ENCODE assay signal across 1 cellular context in the genomic region with DNA sequence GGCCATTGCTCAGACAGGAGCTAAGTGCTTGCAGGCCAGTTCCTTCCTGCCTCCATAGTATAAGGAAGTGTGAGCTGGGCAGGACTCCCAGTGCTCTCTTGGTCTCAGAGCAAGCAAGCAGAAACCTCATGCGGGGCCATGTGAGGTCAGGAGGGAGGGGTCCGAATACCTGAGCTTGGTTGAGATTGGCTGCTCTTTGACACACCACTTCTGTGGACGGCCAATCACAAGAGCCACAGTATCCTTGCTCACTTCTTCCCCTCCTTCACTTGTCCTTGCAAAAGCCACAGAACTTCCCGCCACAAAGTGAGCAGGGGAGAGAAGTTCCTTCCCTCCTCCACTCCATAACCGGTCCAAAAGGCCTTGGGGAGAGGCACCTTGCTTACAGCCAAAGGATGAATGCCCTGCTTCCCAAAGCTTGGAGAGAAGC.
TF ChIP-seq lines count a peak whose summit lies in the region.

No MANE protein-coding gene starts in this region.

TF ChIP-seq in HCT116, 20 proteins besides CTCF, POLR2A, EP300 and RAD21 (continued from another document):
- TF ChIP-seq YY1 (IDR thresholded peaks at IDR 0.05; ENCODE audit: extremely low read depth, insufficient replicate concordance, low read depth, low read length) (no peak), SP1 (IDR thresholded peaks at IDR 0.05; ENCODE audit: low read depth) (no peak), EGR1 (IDR thresholded peaks at IDR 0.05; ENCODE audit: low read depth) (no peak)
- TF ChIP-seq, protein P1, sequence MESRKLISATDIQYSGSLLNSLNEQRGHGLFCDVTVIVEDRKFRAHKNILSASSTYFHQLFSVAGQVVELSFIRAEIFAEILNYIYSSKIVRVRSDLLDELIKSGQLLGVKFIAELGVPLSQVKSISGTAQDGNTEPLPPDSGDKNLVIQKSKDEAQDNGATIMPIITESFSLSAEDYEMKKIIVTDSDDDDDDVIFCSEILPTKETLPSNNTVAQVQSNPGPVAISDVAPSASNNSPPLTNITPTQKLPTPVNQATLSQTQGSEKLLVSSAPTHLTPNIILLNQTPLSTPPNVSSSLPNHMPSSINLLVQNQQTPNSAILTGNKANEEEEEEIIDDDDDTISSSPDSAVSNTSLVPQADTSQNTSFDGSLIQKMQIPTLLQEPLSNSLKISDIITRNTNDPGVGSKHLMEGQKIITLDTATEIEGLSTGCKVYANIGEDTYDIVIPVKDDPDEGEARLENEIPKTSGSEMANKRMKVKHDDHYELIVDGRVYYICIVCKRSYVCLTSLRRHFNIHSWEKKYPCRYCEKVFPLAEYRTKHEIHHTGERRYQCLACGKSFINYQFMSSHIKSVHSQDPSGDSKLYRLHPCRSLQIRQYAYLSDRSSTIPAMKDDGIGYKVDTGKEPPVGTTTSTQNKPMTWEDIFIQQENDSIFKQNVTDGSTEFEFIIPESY (IDR thresholded peaks at IDR 0.05; ENCODE audit: extremely low read depth, insufficient replicate concordance, low read length) = no peak
